Comparison of ENCODE assay signal across 25 cellular contexts in the genomic region with DNA sequence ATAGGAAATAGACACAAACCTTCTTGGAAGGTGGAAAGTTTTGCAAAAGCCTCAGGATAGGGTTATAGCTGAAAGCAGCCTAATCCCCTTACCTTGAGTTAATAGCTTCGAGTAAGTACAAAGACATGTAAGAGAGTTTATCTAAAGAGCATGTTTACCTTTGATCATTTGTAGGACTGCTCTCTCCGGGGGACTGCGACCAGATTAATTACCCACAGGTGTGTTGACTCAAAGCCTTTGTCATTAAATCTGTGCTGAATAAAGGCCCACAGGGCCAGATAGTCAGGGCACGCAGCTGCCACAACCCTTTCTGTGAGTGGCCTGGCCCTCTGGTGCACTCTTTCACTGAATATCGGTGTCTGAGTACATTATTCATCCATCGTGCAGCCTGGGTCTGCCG. TPM values are rescaled to one million over a fixed set of nuclear protein-coding genes. Genes with fewer than 3 reads are reported as not detected.
DNase-seq lines count a peak whose midpoint lies in the region; ATAC-seq, FAIRE-seq and TF ChIP-seq lines count a peak whose summit lies in the region.
"Had no signal": no experiment of that assay in that cellular context is flagged by ENCODE, and none has a peak within 500 bp of the region (broad histone marks: within the 10 kb centered on the region; RNA-seq: fewer than 3 reads in every experiment).

No MANE protein-coding gene starts in this region.

- no peak overlapping the region for H2BK20ac ChIP-seq in IMR-90 (ENCODE audit: low read depth, low read length)

- H2BK5ac ChIP-seq in IMR-90 (ENCODE audit: low read depth, low read length, poor library complexity, severe bottlenecking), result no peak overlapping the region

- H3K23ac ChIP-seq in IMR-90 (ENCODE audit: low read depth, low read length), result no peak overlapping the region

- CTCF ChIA-PET in IMR-90 (lab: Yijun Ruan, JAX) (no interaction called here), K562 (lab: Yijun Ruan, JAX; ENCODE audit: low intra/inter-chr PET ratio) (interaction anchor here (5.5 kb wide), 1 partner anchor 45 kb away, joined by 68 read pairs; no protein-coding TSS in a partner anchor)

- no peak overlapping the region for H4K8ac ChIP-seq in IMR-90 (ENCODE audit: low read depth in 2 of 2, low read length in 2 of 2)

- H3K4me2 ChIP-seq in IMR-90 (ENCODE audit: low read depth, low read length) (no peak overlapping the region), K562 (ENCODE audit: insufficient read depth, low read length) (no peak overlapping the region), smooth muscle cell (peak overlapping the region; percentile 97)

- BruUV-seq in IMR-90 (replicated peaks; lab: Mats Ljungman, UMichigan), result no TSS peak
- BruUV-seq in K562 (replicated peaks; lab: Mats Ljungman, UMichigan), result no TSS peak

- WGBS in IMR-90 (ENCODE audit: extremely low coverage in 2 of 2, insufficient read length in 1 of 2), 2 experiments, result 72% methylated on average over 5 of the region's 7 CpGs; no CpG with 5 or more reads in 1 of the 2 experiments
- 76% methylated on average over 7 of the region's 7 CpGs for WGBS in K562 (ENCODE audit: insufficient coverage, low coverage, missing lambda C conversion rate)
- WGBS in smooth muscle cell (ENCODE audit: low lambda C conversion rate), result 86% methylated on average over 7 of the region's 7 CpGs
- 49 to 52% methylated on average over 7 of the region's 7 CpGs for WGBS in body of pancreas, 2 donors

- no peak overlapping the region for H3K14ac ChIP-seq in IMR-90 (replicated peaks; ENCODE audit: low read depth, low read length)

- no peak for TF ChIP-seq RAD21 in IMR-90 (IDR thresholded peaks at IDR 0.05; ENCODE audit: low read length)
- no peak for TF ChIP-seq RAD21 in K562 (CRISPR knock-in tag; conservative IDR thresholded peaks at IDR 0.05 in 1 of 2, IDR thresholded peaks at IDR 0.05 in 1 of 2)

- ATAC-seq in IMR-90 (ENCODE audit: low read depth) (no peak), K562 (no peak), body of pancreas (no peak), HG03025 (IDR thresholded peaks at IDR 0.05; ENCODE audit: low FRiP score, unreplicated experiment) (no peak)
- ATAC-seq: psoas muscle, WTC11 had no signal

- H3K27me3 ChIP-seq in IMR-90 (ENCODE audit: control insufficient read depth, insufficient read depth, low read length) (no peaks in the 10 kb centered on the region), K562 (ENCODE audit: control insufficient read depth in 2 of 2, insufficient read depth in 2 of 2, low read length in 2 of 2) (no peaks in the 10 kb centered on the region), smooth muscle cell (ENCODE audit: low read depth) (no peaks in the 10 kb centered on the region), body of pancreas (no peaks in the 10 kb centered on the region)
- H3K27me3 ChIP-seq: hepatocyte had no signal

- H2AK5ac ChIP-seq in IMR-90 (ENCODE audit: low read depth, low read length), result peak overlapping the region; percentile 37; the same call in 1 of the 2 replicates

- POLR2A ChIA-PET in IMR-90 (lab: Charles Lee; ENCODE audit: unreplicated experiment) (no interaction called here), K562 (lab: Yijun Ruan, JAX) (interaction anchor here (1.4 kb wide), 1 partner anchor 44 kb away, joined by 3 read pairs; no protein-coding TSS in a partner anchor)

- H3K18ac ChIP-seq in IMR-90 (ENCODE audit: low read depth, low read length), result no peak overlapping the region

- H2BK15ac ChIP-seq in IMR-90 (ENCODE audit: low read depth, low read length), result no peak overlapping the region

- no peak overlapping the region for H2AK9ac ChIP-seq in IMR-90 (replicated peaks; ENCODE audit: low read depth, low read length, poor library complexity)

- no peak overlapping the region for H2BK120ac ChIP-seq in IMR-90 (ENCODE audit: low read depth, low read length)

- H3K4me3 ChIP-seq in IMR-90 (ENCODE audit: insufficient read depth, low read depth, low read length) (no peak overlapping the region), K562 (no peak overlapping the region), smooth muscle cell (no peak overlapping the region), body of pancreas (no peak overlapping the region)
- H3K4me3 ChIP-seq: hepatocyte, lung, psoas muscle had no signal

- in situ Hi-C loops in IMR-90 (cut with MboI; ENCODE audit: low sequenced_read_pairs), result no loop called here
- in situ Hi-C loops in K562 (cut with MboI), result no loop called here

- H3K4ac ChIP-seq in IMR-90 (ENCODE audit: low read depth, low read length), result no peak overlapping the region

- TF ChIP-seq CTCF in IMR-90 (conservative IDR thresholded peaks at IDR 0.05; ENCODE audit: low read depth, low read length) (no peak), K562 (IDR thresholded peaks at IDR 0.05 in 2 of 3, conservative IDR thresholded peaks at IDR 0.05 in 1 of 3; ENCODE audit: insufficient read depth in 2 of 3, low read depth in 1 of 3, low read length in 3 of 3) (no peak), smooth muscle cell (IDR thresholded peaks at IDR 0.05; ENCODE audit: borderline replicate concordance, insufficient read depth, poor library complexity, severe bottlenecking) (no peak), GM10266 (IDR thresholded peaks at IDR 0.05; ENCODE audit: control insufficient read depth, insufficient read depth, low read depth, missing control alignments) (no peak), body of pancreas (IDR thresholded peaks at IDR 0.05) (no peak)

- FAIRE-seq in K562 (lab: Jason Lieb, UNC), result no peak

- no peak overlapping the region for H3K56ac ChIP-seq in IMR-90 (ENCODE audit: extremely low read depth, insufficient read depth, low read length)

- TF ChIP-seq POLR2A in IMR-90 (IDR thresholded peaks at IDR 0.05; ENCODE audit: low read depth, low read length), result no peak
- TF ChIP-seq POLR2A in K562 (conservative IDR thresholded peaks at IDR 0.05), result no peak
- TF ChIP-seq POLR2A in body of pancreas (IDR thresholded peaks at IDR 0.05), result no peak

- H3K79me1 ChIP-seq in IMR-90 (ENCODE audit: low read depth in 1 of 2, low read length in 2 of 2), result peaks cover 4 to 45% of the 10 kb centered on the region in 2 experiments; a peak in 3 of 4 replicates

- no peak overlapping the region for H2AFZ ChIP-seq in IMR-90 (replicated peaks; ENCODE audit: low read length, poor library complexity)
- no peak overlapping the region for H2AFZ ChIP-seq in K562 (ENCODE audit: low read depth, low read length)
- no peak overlapping the region for H2AFZ ChIP-seq in smooth muscle cell (ENCODE audit: low read depth)
- H2AFZ ChIP-seq: hepatocyte had no signal

- no peaks in the 10 kb centered on the region for H3K36me3 ChIP-seq in IMR-90 (ENCODE audit: control insufficient read depth, insufficient read depth, low read length)
- H3K36me3 ChIP-seq in K562 (ENCODE audit: control insufficient read depth, insufficient read depth, low read length), result peaks cover 3% of the 10 kb centered on the region; the same call in 1 of the 3 replicates
- no peaks in the 10 kb centered on the region for H3K36me3 ChIP-seq in smooth muscle cell (ENCODE audit: low read depth)
- H3K36me3 ChIP-seq in body of pancreas (replicated peaks in 1 of 2; ENCODE audit: insufficient read depth in 1 of 2, low read depth in 2 of 2), result no peaks in the 10 kb centered on the region
- H3K36me3 ChIP-seq: BE2C, thoracic aorta had no signal

- H3F3A ChIP-seq in smooth muscle cell (ENCODE audit: low read depth), result peaks cover 9% of the 10 kb centered on the region

- no peak overlapping the region for H3K27ac ChIP-seq in IMR-90 (ENCODE audit: insufficient read depth, low read length)
- no peak overlapping the region for H3K27ac ChIP-seq in K562 (ENCODE audit: extremely low read depth, low read depth, low read length)
- no peak overlapping the region for H3K27ac ChIP-seq in smooth muscle cell (ENCODE audit: low read depth)
- no peak overlapping the region for H3K27ac ChIP-seq in body of pancreas
- H3K27ac ChIP-seq: epithelial cell of prostate, hepatocyte, psoas muscle, thoracic aorta had no signal

- H3K9me1 ChIP-seq in IMR-90 (ENCODE audit: insufficient read depth, low read length) (peaks cover 7% of the 10 kb centered on the region), K562 (ENCODE audit: control insufficient read depth, insufficient read depth, low read length) (no peaks in the 10 kb centered on the region)

- DNase-seq in NCI-H146 (lab: John Stamatoyannopoulos, UW) (peak; percentile 16), NCI-H146 treated with DMSO at 0.1 percent for 48 hours (lab: John Stamatoyannopoulos, UW; ENCODE audit: unreplicated experiment) (no peak), IMR-90 (no peak), K562 (ENCODE audit: extremely low read depth in 1 of 4, low spot score in 3 of 4) (no peak), smooth muscle cell (lab: John Stamatoyannopoulos, UW; ENCODE audit: unreplicated experiment) (no peak), GM10266 (ENCODE audit: extremely low spot score) (no peak), body of pancreas (no peak)
- DNase-seq: 8988T; activated CD8-positive, alpha-beta memory T cell treated with anti-CD3 and anti-CD28 coated beads, Interleukin-2, amount 50 U/mL, for 48 hours; activated naive CD8-positive, alpha-beta T cell treated with anti-CD3 and anti-CD28 coated beads for 36 hours; BE2C; Calu3; EL; foreskin melanocyte; NCI-H1694 treated with DMSO at 0.1 percent for 48 hours; NCI-H446; psoas muscle; stimulated activated naive CD4-positive, alpha-beta T cell; T1000 had no signal

- H4K5ac ChIP-seq in IMR-90 (ENCODE audit: low read depth, low read length), result no peak overlapping the region

- H4K91ac ChIP-seq in IMR-90 (ENCODE audit: insufficient read depth, low read depth, low read length), result no peak overlapping the region

- no peaks in the 10 kb centered on the region for H3K9me3 ChIP-seq in IMR-90 (ENCODE audit: control insufficient read depth, insufficient read depth, low read length)
- H3K9me3 ChIP-seq in K562 (replicated peaks; ENCODE audit: control insufficient read depth, insufficient read depth, low read depth, low read length), result no peaks in the 10 kb centered on the region
- no peaks in the 10 kb centered on the region for H3K9me3 ChIP-seq in smooth muscle cell (replicated peaks; ENCODE audit: low read depth)
- no peaks in the 10 kb centered on the region for H3K9me3 ChIP-seq in body of pancreas
- H3K9me3 ChIP-seq: BE2C, psoas muscle, thoracic aorta had no signal

- H4K20me1 ChIP-seq in IMR-90 (ENCODE audit: insufficient read depth, low read length) (peaks cover 7% of the 10 kb centered on the region; the same call in 1 of the 2 replicates), K562 (replicated peaks; ENCODE audit: control insufficient read depth, insufficient read depth, low read length) (no peaks in the 10 kb centered on the region), smooth muscle cell (ENCODE audit: low read depth) (peaks cover 11% of the 10 kb centered on the region)

- H3K9ac ChIP-seq in IMR-90 (ENCODE audit: low read depth, low read length) (no peak overlapping the region), K562 (ENCODE audit: insufficient read depth in 1 of 2, low read depth in 2 of 2, low read length in 2 of 2) (no peak overlapping the region), smooth muscle cell (ENCODE audit: low read depth) (no peak overlapping the region)

- H3K79me2 ChIP-seq in K562 (ENCODE audit: control insufficient read depth, insufficient read depth, low read length) (peaks cover 26% of the 10 kb centered on the region), smooth muscle cell (ENCODE audit: low read depth) (peaks cover 9% of the 10 kb centered on the region)

- intact Hi-C loops in IMR-90 (cut with micrococcal nuclease), result loop anchor here (5.0 kb wide), 1 partner anchor 199 kb away; no protein-coding TSS in a partner anchor
- intact Hi-C loops in K562 (cut with micrococcal nuclease), result loop anchor here (2.0 to 5.0 kb wide), 3 partner anchors 87 to 199 kb away; a partner anchor contains a TSS
- intact Hi-C loops in body of pancreas (cut with DNase I), result loop anchor here (5.0 kb wide), 1 partner anchor 44 kb away; no protein-coding TSS in a partner anchor

- H3K4me1 ChIP-seq in IMR-90 (ENCODE audit: control insufficient read depth, insufficient read depth, low read length) (peaks cover 5% of the 10 kb centered on the region), K562 (replicated peaks in 1 of 2; ENCODE audit: control insufficient read depth in 2 of 2, insufficient read depth in 2 of 2, low read length in 2 of 2) (peaks cover 27 to 40% of the 10 kb centered on the region in 2 experiments), smooth muscle cell (ENCODE audit: low read depth) (peaks cover 9% of the 10 kb centered on the region), body of pancreas (peaks cover 41% of the 10 kb centered on the region)
- H3K4me1 ChIP-seq: BE2C had no signal

- dilution Hi-C loops in IMR-90 (cut with HindIII; ENCODE audit: low sequenced_read_pairs, unreplicated experiment), result no loop called here

- no peak for TF ChIP-seq EP300 in K562 (IDR thresholded peaks at IDR 0.05; ENCODE audit: low read length)

RNA-seq across cellular contexts. Expression of a gene that starts 5.5 kb away (rescaled TPM):
- total RNA-seq in IMR-90 (2012; rRNA removed) (52.2 and 55.9 TPM in 2 replicates), K562 (2014; rRNA removed) (22.0 and 25.4 TPM in 2 replicates), K562 (2014; rRNA removed; fragmentation: Illumina TruSeq; extraction: Trizol) (13.6 and 16.1 TPM in 2 replicates), K562 (2015; rRNA removed; fragmentation: Illumina TruSeq; extraction: Trizol) (16.1 and 16.7 TPM in 2 replicates), K562 (2021) (11.4 and 11.8 TPM in 2 replicates), smooth muscle cell (45.8 and 54.2 TPM in 2 replicates), body of pancreas (10 to 100 TPM in 1 of 2 donors, 1 to 10 TPM in 1; 8.3 to 10.9 TPM)
- polyA plus RNA-seq in IMR-90 (2012; rRNA removed) (67.7 and 72.8 TPM in 2 replicates), K562 (2011; rRNA removed) (24.6 and 32.7 TPM in 2 replicates), K562 (2014; fragmentation: Illumina TruSeq; extraction: Trizol) (19.5 and 19.6 TPM in 2 replicates), K562 (2014; fragmentation: Nextera tagmentation; extraction: Ambion mirVana) (10 to 100 TPM; 13.5 to 18.0 TPM), K562 (2014; rRNA removed) (15.3 and 20.2 TPM in 2 replicates), smooth muscle cell (60.8 and 61.5 TPM in 2 replicates)
- 42.3 and 47.1 TPM in 2 replicates for polyA plus RNA-seq in IMR-90 (2012; cell fraction: cytosol; rRNA removed)
- 62.2 and 62.4 TPM in 2 replicates for polyA plus RNA-seq in IMR-90 (2012; cell fraction: nucleus; rRNA removed; ENCODE audit: low replicate concordance)
- 35.0 and 75.6 TPM in 2 replicates for total RNA-seq in K562 (2011; cell fraction: chromatin; rRNA removed; ENCODE audit: low replicate concordance)
- 77.2 and 77.4 TPM in 2 replicates for total RNA-seq in K562 (2011; cell fraction: nucleolus; rRNA removed)
- total RNA-seq in K562 (2011; cell fraction: nucleoplasm; rRNA removed), result 59.2 and 67.5 TPM in 2 replicates
- polyA plus RNA-seq in K562 (2011; cell fraction: cytosol; rRNA removed), result 27.7 and 40.0 TPM in 2 replicates
- polyA plus RNA-seq in K562 (2011; cell fraction: nucleus; rRNA removed), result 50.2 and 51.7 TPM in 2 replicates
- 14.4 and 20.5 TPM in 2 replicates for polyA plus RNA-seq in K562 (2012)
- polyA minus RNA-seq in K562 (2011; rRNA and poly(A)+ RNA removed), result 26.3 and 28.2 TPM in 2 replicates
- 12.5 and 16.1 TPM in 2 replicates for polyA minus RNA-seq in K562 (2011; cell fraction: cytosol; rRNA and poly(A)+ RNA removed)
- 8.2 and 14.7 TPM in 2 replicates for polyA minus RNA-seq in K562 (2011; cell fraction: nucleus; rRNA and poly(A)+ RNA removed)

RNA-seq across cellular contexts. Expression of a gene that starts 40.9 kb away (rescaled TPM):
- total RNA-seq in IMR-90 (2012; rRNA removed) (41.7 and 44.1 TPM in 2 replicates), K562 (2014; rRNA removed) (0.24 and 0.41 TPM in 2 replicates), K562 (2014; rRNA removed; fragmentation: Illumina TruSeq; extraction: Trizol) (not detected in 2 replicates), K562 (2015; rRNA removed; fragmentation: Illumina TruSeq; extraction: Trizol) (0.65 and 1.4 TPM in 2 replicates), K562 (2021) (9.7 and 11.5 TPM in 2 replicates), smooth muscle cell (238 and 2,794 TPM in 2 replicates), body of pancreas (100 to 1,000 TPM; 316 to 342 TPM)
- polyA plus RNA-seq in IMR-90 (2012; rRNA removed) (259 and 309 TPM in 2 replicates), K562 (2011; rRNA removed) (0.31 and 0.98 TPM in 2 replicates), K562 (2014; fragmentation: Illumina TruSeq; extraction: Trizol) (0.55 TPM in 1 of 2 replicates, not detected in the other), K562 (2014; fragmentation: Nextera tagmentation; extraction: Ambion mirVana) (under 1 TPM; 0.07 to 0.66 TPM), K562 (2014; rRNA removed) (0.49 and 1.7 TPM in 2 replicates), smooth muscle cell (605 and 646 TPM in 2 replicates)
- 346 and 472 TPM in 2 replicates for polyA plus RNA-seq in IMR-90 (2012; cell fraction: cytosol; rRNA removed)
- polyA plus RNA-seq in IMR-90 (2012; cell fraction: nucleus; rRNA removed; ENCODE audit: low replicate concordance), result 315 and 357 TPM in 2 replicates
- total RNA-seq in K562 (2011; cell fraction: chromatin; rRNA removed; ENCODE audit: low replicate concordance), result 1.2 TPM in 1 of 2 replicates, not detected in the other
- 4.2 and 5.5 TPM in 2 replicates for total RNA-seq in K562 (2011; cell fraction: nucleolus; rRNA removed)
- 0.59 and 0.69 TPM in 2 replicates for total RNA-seq in K562 (2011; cell fraction: nucleoplasm; rRNA removed)
- polyA plus RNA-seq in K562 (2011; cell fraction: cytosol; rRNA removed), result 0.15 and 0.46 TPM in 2 replicates
- 0.21 and 2.2 TPM in 2 replicates for polyA plus RNA-seq in K562 (2011; cell fraction: nucleus; rRNA removed)
- polyA plus RNA-seq in K562 (2012), result 0.92 and 2.4 TPM in 2 replicates
- polyA minus RNA-seq in K562 (2011; rRNA and poly(A)+ RNA removed), result not detected in 2 replicates
- 2.4 and 4.1 TPM in 2 replicates for polyA minus RNA-seq in K562 (2011; cell fraction: cytosol; rRNA and poly(A)+ RNA removed)
- polyA minus RNA-seq in K562 (2011; cell fraction: nucleus; rRNA and poly(A)+ RNA removed), result 0.54 and 0.56 TPM in 2 replicates
